ENCODE assay signal across 1 cellular context in genomic region chr16:23901178-23902131, GRCh38.
TF ChIP-seq lines count a peak whose summit lies in the region.

No MANE protein-coding gene starts in this region.

TF ChIP-seq in K562, 482 proteins besides CTCF, POLR2A, EP300 and RAD21 (continued from another document and continues in another):
- TF ChIP-seq HOMEZ (CRISPR knock-in tag; IDR thresholded peaks at IDR 0.05) (no peak), ZNF184 (CRISPR knock-in tag; IDR thresholded peaks at IDR 0.05) (no peak), NR4A1 (CRISPR knock-in tag; IDR thresholded peaks at IDR 0.05) (0 out of 2 replicates have a peak, but pooled peaks have one; percentile 2), NR4A1 (tag; IDR thresholded peaks at IDR 0.05) (no peak), FOXA1 (IDR thresholded peaks at IDR 0.05; ENCODE audit: borderline replicate concordance) (no peak), XRCC4 (IDR thresholded peaks at IDR 0.05; ENCODE audit: extremely low read depth, insufficient read depth, insufficient read length) (no peak), ZNF212 (CRISPR knock-in tag; IDR thresholded peaks at IDR 0.05) (no peak), CHD1 (IDR thresholded peaks at IDR 0.05; ENCODE audit: low read length) (no peak), HMGXB4 (CRISPR knock-in tag; IDR thresholded peaks at IDR 0.05) (no peak), ARID4B (CRISPR knock-in tag; IDR thresholded peaks at IDR 0.05) (peak; percentile 61; the same call in 1 of the 2 replicates), MCM3 (IDR thresholded peaks at IDR 0.05) (no peak), PKNOX1 (IDR thresholded peaks at IDR 0.05) (peak; percentile 64), MITF (IDR thresholded peaks at IDR 0.05) (no peak), HNRNPUL1 (IDR thresholded peaks at IDR 0.05; ENCODE audit: low read length) (no peak), ZNF282 (CRISPR knock-in tag; IDR thresholded peaks at IDR 0.05) (no peak), BRD9 (IDR thresholded peaks at IDR 0.05; ENCODE audit: low read depth, partially characterized antibody) (peak; percentile 94), NR2C1 (IDR thresholded peaks at IDR 0.05) (0 out of 2 replicates have a peak, but pooled peaks have one; percentile 26), NR2C1 (tag; IDR thresholded peaks at IDR 0.05) (0 out of 2 replicates have a peak, but pooled peaks have one; percentile 18), RBM14 (IDR thresholded peaks at IDR 0.05; ENCODE audit: borderline replicate concordance, insufficient read depth, low read depth, low read length) (no peak), ATF4 (CRISPR knock-in tag; IDR thresholded peaks at IDR 0.05) (0 out of 2 replicates have a peak, but pooled peaks have one; percentile 19), FOXK2 (conservative IDR thresholded peaks at IDR 0.05 in 1 of 2, IDR thresholded peaks at IDR 0.05 in 1 of 2; ENCODE audit: low read depth in 2 of 2) (peak in 1 of 2 experiments; percentile 57; a peak in 1 of 4 replicates), VEZF1 (CRISPR knock-in tag; IDR thresholded peaks at IDR 0.05) (peak; percentile 82), ZNF324 (CRISPR knock-in tag; IDR thresholded peaks at IDR 0.05) (no peak), ESRRA (IDR thresholded peaks at IDR 0.05; ENCODE audit: borderline replicate concordance, low read depth) (peak; percentile 22; the same call in 1 of the 2 replicates), PHTF2 (CRISPR knock-in tag; IDR thresholded peaks at IDR 0.05) (no peak), RFX5 (IDR thresholded peaks at IDR 0.05; ENCODE audit: low read depth, low read length) (no peak), PPARD (CRISPR knock-in tag; IDR thresholded peaks at IDR 0.05) (no peak), POLR2AphosphoS2 (IDR thresholded peaks at IDR 0.05; ENCODE audit: low read length) (no peak), NR1H2 (CRISPR knock-in tag; IDR thresholded peaks at IDR 0.05) (no peak), FOXP4 (CRISPR knock-in tag; IDR thresholded peaks at IDR 0.05; ENCODE audit: borderline replicate concordance) (no peak), RB1 (IDR thresholded peaks at IDR 0.05; ENCODE audit: low read depth) (no peak), ATF2 (CRISPR knock-in tag; IDR thresholded peaks at IDR 0.05) (no peak), CTBP1 (IDR thresholded peaks at IDR 0.05; ENCODE audit: borderline replicate concordance) (peak; percentile 79), NCOA6 (IDR thresholded peaks at IDR 0.05) (no peak), ZNF830 (CRISPR knock-in tag; IDR thresholded peaks at IDR 0.05) (no peak), ZBTB17 (CRISPR knock-in tag; IDR thresholded peaks at IDR 0.05) (no peak), ZNF398 (CRISPR knock-in tag; IDR thresholded peaks at IDR 0.05) (no peak), ZNF583 (CRISPR knock-in tag; IDR thresholded peaks at IDR 0.05) (no peak), TAF9B (IDR thresholded peaks at IDR 0.05; ENCODE audit: partially characterized antibody) (peak; percentile 50), DNMT1 (IDR thresholded peaks at IDR 0.05) (no peak), E2F8 (IDR thresholded peaks at IDR 0.05; ENCODE audit: low read depth, partially characterized antibody) (peak; percentile 59), KLF10 (CRISPR knock-in tag; IDR thresholded peaks at IDR 0.05) (no peak)
